8 cellular contexts compared by ENCODE assay signal in the genomic region with DNA sequence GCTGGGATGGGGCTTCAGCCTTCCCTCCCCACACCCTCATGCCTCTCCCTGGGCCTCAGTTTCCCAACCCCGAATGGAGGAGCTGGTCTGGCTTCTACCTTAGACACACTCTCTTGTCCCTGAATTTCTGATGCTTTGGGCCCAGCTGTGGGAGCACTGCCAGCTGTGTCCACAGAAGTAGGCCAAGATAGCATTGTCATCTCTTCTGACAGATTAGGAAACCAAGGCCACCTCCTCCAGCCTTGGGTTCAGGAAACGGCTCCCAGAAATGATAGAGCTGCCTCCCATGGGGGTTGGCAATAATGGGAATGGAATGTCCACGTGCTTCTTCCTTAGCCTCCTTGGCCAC. TPM values are rescaled to one million over a fixed set of nuclear protein-coding genes. Genes with fewer than 3 reads are reported as not detected.
DNase-seq lines count a peak whose midpoint lies in the region; ATAC-seq and TF ChIP-seq lines count a peak whose summit lies in the region.

No MANE protein-coding gene starts in this region.

- no peaks in the 10 kb centered on the region for H3K9me3 ChIP-seq in gastrocnemius medialis

- H3K4me3 ChIP-seq in fibroblast of the aortic adventitia (ENCODE audit: low read depth, low read length), result peak overlapping the region; percentile 84
- peak overlapping the region; percentile 58 to 87 (median 72) for H3K4me3 ChIP-seq in gastrocnemius medialis

- no peak for TF ChIP-seq POLR2A in gastrocnemius medialis (IDR thresholded peaks at IDR 0.05)

- H3K36me3 Mint-ChIP-seq in T-cell, result peaks cover 33% of the 10 kb centered on the region

- no peaks in the 10 kb centered on the region for H3K27me3 Mint-ChIP-seq in T-cell

- no peak for ATAC-seq in T-cell (replicated peaks in 1 of 4)
- ATAC-seq in gastrocnemius medialis, result no peak
- ATAC-seq in GM19023 (IDR thresholded peaks at IDR 0.05; ENCODE audit: unreplicated experiment), result no peak
- no peak for ATAC-seq in HG03135 (IDR thresholded peaks at IDR 0.05; ENCODE audit: unreplicated experiment)
- no peak for ATAC-seq in HG03439 (IDR thresholded peaks at IDR 0.05; ENCODE audit: unreplicated experiment)

- intact Hi-C loops in gastrocnemius medialis (cut with DNase I; ENCODE audit: low total_unique reads), result loop anchor here (5.0 kb wide), 1 partner anchor 859 kb away; a partner anchor contains a TSS

- H3K4me1 ChIP-seq in gastrocnemius medialis, result peaks cover 13 to 18% of the 10 kb centered on the region in 2 donors

- CTCF ChIA-PET in T-cell (lab: Charles Lee), result no interaction called here

- H3K36me3 ChIP-seq in gastrocnemius medialis, result peaks cover 0 to 43% of the 10 kb centered on the region in 2 donors

- peak overlapping the region; percentile 77 to 81 (median 81) for H3K4me3 Mint-ChIP-seq in T-cell

- no peak for TF ChIP-seq CTCF in GM13976 (IDR thresholded peaks at IDR 0.05; ENCODE audit: borderline replicate concordance, control extremely low read depth, extremely low read depth, insufficient read depth, missing control alignments)
- no peak for TF ChIP-seq CTCF in fibroblast of the aortic adventitia (IDR thresholded peaks at IDR 0.05; ENCODE audit: insufficient read depth, low read length)
- TF ChIP-seq CTCF in gastrocnemius medialis (IDR thresholded peaks at IDR 0.05 in 4 of 5, conservative IDR thresholded peaks at IDR 0.05 in 1 of 5), result no peak

- H3K9me3 Mint-ChIP-seq in T-cell, result no peaks in the 10 kb centered on the region

- H3K27ac ChIP-seq in gastrocnemius medialis, result peak overlapping the region; percentile 90 to 97 (median 93)

- POLR2A ChIA-PET in T-cell (lab: Charles Lee), result no interaction called here

- peak overlapping the region; percentile 85 to 89 for H3K27ac Mint-ChIP-seq in T-cell

- DNase-seq in GM13976 (ENCODE audit: low spot score), result peak; percentile 4
- DNase-seq in T-cell, result no peak
- peak; percentile 30 for DNase-seq in fibroblast of the aortic adventitia (ENCODE audit: low read depth)
- DNase-seq in gastrocnemius medialis, result peak in 1 of 2 donors; percentile 58
- DNase-seq in NCI-H128 (lab: John Stamatoyannopoulos, UW; ENCODE audit: unreplicated experiment), result no peak

- peaks cover 22 to 35% (median 24%) of the 10 kb centered on the region in 3 donors for H3K4me1 Mint-ChIP-seq in T-cell

- no peaks in the 10 kb centered on the region for H3K27me3 ChIP-seq in gastrocnemius medialis

- in situ Hi-C loops in GM13976 (cut with MboI; ENCODE audit: low sequenced_read_pairs, unreplicated experiment) (no loop called here), gastrocnemius medialis (cut with MboI; ENCODE audit: low sequenced_read_pairs in 4 of 4) (no loop called here)

RNA-seq across cellular contexts. Expression of a gene that starts 1.3 kb away (rescaled TPM):
- total RNA-seq in T-cell, result 10 to 100 TPM; 25.6 to 36.2 (median 31.3) TPM
- 29.6 and 36.1 TPM in 2 replicates for total RNA-seq in fibroblast of the aortic adventitia (ENCODE audit: low replicate concordance)
- total RNA-seq in gastrocnemius medialis, result 10 to 100 TPM; 39.1 to 82.1 (median 67.9) TPM

Comparison
In these comparisons a context has a peak if more than half of its experiments do, and no peak if none do; other contexts are left out.
1. DNase-seq: peak in GM13976 (single experiment) and fibroblast of the aortic adventitia (single experiment); none in T-cell (0 of 34) and NCI-H128 (single experiment).